Comparison of ENCODE assay signal across 9 cellular contexts in the genomic region with DNA sequence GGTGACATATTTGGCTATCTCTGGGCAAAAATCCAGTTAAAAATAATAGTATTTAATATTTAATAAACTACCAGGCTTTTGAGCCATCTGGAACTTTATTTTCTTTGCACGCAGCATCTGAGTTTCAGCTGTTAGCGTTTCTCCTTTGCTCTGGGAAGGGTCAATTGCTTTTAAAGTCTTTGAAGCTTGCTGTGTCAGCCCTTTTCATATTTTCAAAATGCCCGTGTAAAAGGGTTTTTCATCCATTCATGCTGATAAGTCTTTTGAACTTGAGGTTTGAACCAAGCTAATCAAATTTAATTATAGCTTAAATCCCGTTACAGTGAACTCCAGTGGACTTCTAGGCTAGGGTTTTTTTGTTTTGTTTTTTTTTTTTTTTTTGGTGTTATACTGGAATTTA.
"Had no signal": no experiment of that assay in that cellular context is flagged by ENCODE, and none has a peak within 500 bp of the region (broad histone marks: within the 10 kb centered on the region; RNA-seq: fewer than 3 reads in every experiment).

No MANE protein-coding gene starts in this region.

- ATAC-seq: gastroesophageal sphincter; naive thymus-derived CD8-positive, alpha-beta T cell; SK-N-SH treated with all-trans-retinoic acid at 6 μM for 48 hours had no signal

- H3K36me3 ChIP-seq: gastroesophageal sphincter had no signal

- H3K4me3 ChIP-seq: gastroesophageal sphincter, lung had no signal

- H3K9me3 ChIP-seq: gastroesophageal sphincter had no signal

- DNase-seq: activated CD4-positive, CD25-positive, alpha-beta regulatory T cell; kidney glomerular epithelial cell; naive thymus-derived CD8-positive, alpha-beta T cell; occipital lobe; stimulated activated CD4-positive, alpha-beta T cell treated with anti-CD3 and anti-CD28 coated beads, Interleukin-15, amount 100 ng/mL, for 24 hours; stimulated activated CD4-positive, alpha-beta T cell treated with anti-CD3 and anti-CD28 coated beads, Interleukin-4, amount 100 ng/mL, for 24 hours had no signal

- H3K27me3 ChIP-seq: gastroesophageal sphincter had no signal
